17 cellular contexts compared by ENCODE assay signal in the genomic region with DNA sequence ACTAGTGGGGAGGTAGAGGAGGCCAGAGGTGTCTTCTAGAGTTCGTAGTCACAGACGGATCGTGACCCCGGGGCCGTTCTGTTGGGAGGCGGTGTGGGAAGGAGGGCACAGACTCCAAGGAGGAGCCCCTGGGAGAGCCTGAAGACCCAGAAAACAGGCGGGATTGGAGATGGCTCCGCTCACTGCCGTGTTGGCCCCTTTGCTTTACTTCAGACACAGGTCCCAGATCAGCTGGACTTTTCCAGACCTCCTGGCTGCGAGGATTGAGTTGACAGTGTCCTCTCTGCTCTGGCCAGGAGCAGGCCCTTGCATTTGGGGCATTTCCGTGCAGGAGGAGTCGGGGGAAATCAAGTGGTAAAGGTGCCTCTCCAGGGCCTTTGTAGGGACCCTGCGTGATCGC.
DNase-seq lines count a peak whose midpoint lies in the region; ATAC-seq and TF ChIP-seq lines count a peak whose summit lies in the region.
"Had no signal": no experiment of that assay in that cellular context is flagged by ENCODE, and none has a peak within 500 bp of the region (broad histone marks: within the 10 kb centered on the region; RNA-seq: fewer than 3 reads in every experiment).

No MANE protein-coding gene starts in this region.

- no peaks in the 10 kb centered on the region for H3K36me3 ChIP-seq in ACC112 (ENCODE audit: insufficient read depth, low read length)
- peaks cover 3% of the 10 kb centered on the region for H3K36me3 ChIP-seq in adipocyte (ENCODE audit: control insufficient read depth, insufficient read depth, low read length, severe bottlenecking)
- no peaks in the 10 kb centered on the region for H3K36me3 ChIP-seq in mesenchymal stem cell (ENCODE audit: control insufficient read depth in 1 of 2, insufficient read depth in 2 of 2, low read depth in 1 of 2, low read length in 2 of 2)
- H3K36me3 ChIP-seq in stomach: no peaks in the 10 kb centered on the region
- no peaks in the 10 kb centered on the region for H3K36me3 ChIP-seq in upper lobe of right lung
- H3K36me3 ChIP-seq: Peyer's patch had no signal

- intact Hi-C loops in stomach (cut with DNase I; ENCODE audit: low total_unique reads): no loop called here
- intact Hi-C loops in upper lobe of right lung (cut with DNase I): no loop called here

- no peak for TF ChIP-seq POLR2A in stomach (IDR thresholded peaks at IDR 0.05)

- TF ChIP-seq CTCF in stomach (IDR thresholded peaks at IDR 0.05): no peak
- no peak for TF ChIP-seq CTCF in upper lobe of right lung (IDR thresholded peaks at IDR 0.05)

- H2BK120ac ChIP-seq in mesenchymal stem cell (ENCODE audit: low read depth, low read length): no peak overlapping the region

- no peak overlapping the region for H3K4ac ChIP-seq in mesenchymal stem cell (ENCODE audit: low read depth in 1 of 2, low read length in 2 of 2)

- H4K8ac ChIP-seq in mesenchymal stem cell (ENCODE audit: low read length): no peak overlapping the region

- no peak overlapping the region for H3K4me2 ChIP-seq in mesenchymal stem cell (ENCODE audit: low read length, poor library complexity, severe bottlenecking)

- H3K4me3 ChIP-seq in ACC112 (ENCODE audit: low read depth, low read length): no peak overlapping the region
- H3K4me3 ChIP-seq in adipocyte (ENCODE audit: low read length): no peak overlapping the region
- no peak overlapping the region for H3K4me3 ChIP-seq in mesenchymal stem cell (ENCODE audit: insufficient read depth in 1 of 2, low read depth in 1 of 2, low read length in 2 of 2)
- no peak overlapping the region for H3K4me3 ChIP-seq in stomach
- no peak overlapping the region for H3K4me3 ChIP-seq in upper lobe of right lung
- H3K4me3 ChIP-seq: Peyer's patch had no signal

- no peak for ATAC-seq in upper lobe of right lung
- ATAC-seq in HG03442 (IDR thresholded peaks at IDR 0.05; ENCODE audit: unreplicated experiment): no peak

- no peaks in the 10 kb centered on the region for H3K79me2 ChIP-seq in ACC112 (ENCODE audit: control insufficient read depth, insufficient read depth, low read length, unreplicated experiment)

- no peaks in the 10 kb centered on the region for H3K27me3 ChIP-seq in ACC112 (ENCODE audit: insufficient read depth, low read length)
- no peaks in the 10 kb centered on the region for H3K27me3 ChIP-seq in adipocyte (replicated peaks; ENCODE audit: control insufficient read depth, insufficient read depth, low read length)
- no peaks in the 10 kb centered on the region for H3K27me3 ChIP-seq in mesenchymal stem cell (ENCODE audit: control insufficient read depth in 1 of 2, insufficient read depth in 1 of 2, low read length in 2 of 2)
- no peaks in the 10 kb centered on the region for H3K27me3 ChIP-seq in stomach
- no peaks in the 10 kb centered on the region for H3K27me3 ChIP-seq in upper lobe of right lung
- H3K27me3 ChIP-seq: Peyer's patch had no signal

- H3K14ac ChIP-seq in mesenchymal stem cell (ENCODE audit: low read length in 2 of 2): no peak overlapping the region

- no peak overlapping the region for H2BK5ac ChIP-seq in mesenchymal stem cell (ENCODE audit: low read depth, low read length, poor library complexity, severe bottlenecking)

- H2AK5ac ChIP-seq in mesenchymal stem cell (ENCODE audit: low read length, severe bottlenecking): no peak overlapping the region

- H3K9ac ChIP-seq in adipocyte (ENCODE audit: low read length): peak overlapping the region; percentile 12
- H3K9ac ChIP-seq in mesenchymal stem cell (ENCODE audit: low read length): peak overlapping the region; percentile 69

- DNase-seq in adipocyte (ENCODE audit: low read depth): no peak
- no peak for DNase-seq in mesenchymal stem cell
- DNase-seq in stomach: no peak
- no peak for DNase-seq in upper lobe of right lung
- no peak for DNase-seq in activated CD4-positive, alpha-beta T cell treated with anti-CD3 and anti-CD28 coated beads, Interleukin-2, amount 50 U/mL, for 48 hours
- no peak for DNase-seq in NCI-H524 treated with DMSO at 0.1 percent for 48 hours (lab: John Stamatoyannopoulos, UW)
- DNase-seq: 8988T; CD4-positive, CD25-positive, alpha-beta regulatory T cell; KG1; MM.1S; NCI-H2029; NCI-H446 treated with DMSO at 0.1 percent for 48 hours; NCI-H526 treated with DMSO at 0.1 percent for 48 hours; Peyer's patch; SHP77 treated with DMSO at 0.1 percent for 48 hours had no signal

- H2BK15ac ChIP-seq in mesenchymal stem cell (ENCODE audit: low read depth, poor library complexity, severe bottlenecking): no peak overlapping the region

- H3K27ac ChIP-seq in ACC112 (ENCODE audit: low read depth, low read length) (peak overlapping the region; percentile 60; the same call in 1 of the 2 replicates), mesenchymal stem cell (ENCODE audit: low read length, poor library complexity, severe bottlenecking) (no peak overlapping the region), stomach (peak overlapping the region in 4 of 5 donors; percentile 20 to 41 (median 36)), upper lobe of right lung (no peak overlapping the region)
- H3K27ac ChIP-seq: Peyer's patch had no signal

- TF ChIP-seq EP300 in stomach (IDR thresholded peaks at IDR 0.05): no peak

- H2AFZ ChIP-seq in ACC112 (ENCODE audit: low read length, unreplicated experiment): no peak overlapping the region
- no peak overlapping the region for H2AFZ ChIP-seq in mesenchymal stem cell (ENCODE audit: low read depth, low read length)

- 94% methylated on average over 14 of the region's 14 CpGs for WGBS in mesenchymal stem cell
- WGBS in stomach, 5 donors: 96 to 99% (median 98%) methylated on average over 14 of the region's 14 CpGs

- no peak overlapping the region for H4K91ac ChIP-seq in mesenchymal stem cell (ENCODE audit: low read length)

- H3K9me3 ChIP-seq in adipocyte (ENCODE audit: control insufficient read depth, low read length) (no peaks in the 10 kb centered on the region), mesenchymal stem cell (ENCODE audit: control insufficient read depth, low read length) (no peaks in the 10 kb centered on the region), stomach (no peaks in the 10 kb centered on the region), upper lobe of right lung (no peaks in the 10 kb centered on the region)
- H3K9me3 ChIP-seq: Peyer's patch had no signal

- H3K18ac ChIP-seq in mesenchymal stem cell (ENCODE audit: low read depth in 1 of 2, low read length in 2 of 2): no peak overlapping the region

- H3K4me1 ChIP-seq in ACC112 (ENCODE audit: control insufficient read depth, insufficient read depth, low read length, unreplicated experiment) (peaks cover 20% of the 10 kb centered on the region), adipocyte (ENCODE audit: control insufficient read depth, insufficient read depth, low read length) (peaks cover 28% of the 10 kb centered on the region), mesenchymal stem cell (ENCODE audit: control insufficient read depth, insufficient read depth, low read depth, low read length) (no peaks in the 10 kb centered on the region), stomach (peaks cover 0 to 20% (median 9%) of the 10 kb centered on the region in 4 donors), upper lobe of right lung (peaks cover 5% of the 10 kb centered on the region)
- H3K4me1 ChIP-seq: Peyer's patch had no signal

- no peak overlapping the region for H2BK12ac ChIP-seq in mesenchymal stem cell (ENCODE audit: low read length in 2 of 2)

- no peak overlapping the region for H3K23ac ChIP-seq in mesenchymal stem cell (ENCODE audit: low read length in 2 of 2)

- no peaks in the 10 kb centered on the region for H3K79me1 ChIP-seq in mesenchymal stem cell (replicated peaks; ENCODE audit: low read length, poor library complexity, severe bottlenecking)

Comparison
In these comparisons a context has a peak if more than half of its experiments do, and no peak if none do; other contexts are left out.
1. H3K27ac ChIP-seq: peak in ACC112 (single experiment) and stomach (4 of 5); none in mesenchymal stem cell (single experiment) and upper lobe of right lung (single experiment).